Comparison of ENCODE assay signal across 8 cellular contexts in genomic region chr15:59501531-59502113, GRCh38.
DNase-seq lines count a peak whose midpoint lies in the region; ATAC-seq, FAIRE-seq and TF ChIP-seq lines count a peak whose summit lies in the region.

No MANE protein-coding gene starts in this region.

- no peak for ATAC-seq in GM21360 (IDR thresholded peaks at IDR 0.05; ENCODE audit: unreplicated experiment)

- H3K36me3 ChIP-seq in breast epithelium: no peaks in the 10 kb centered on the region
- H3K36me3 ChIP-seq in MM.1S (replicated peaks; ENCODE audit: insufficient read depth, low read length): no peaks in the 10 kb centered on the region
- no peaks in the 10 kb centered on the region for H3K36me3 ChIP-seq in uterus

- POLR2A ChIA-PET in MCF 10A (lab: Yijun Ruan, JAX): interaction anchor here (0.9 to 1.7 kb wide), 3 partner anchors 13 to 27 kb away, joined by 4 to 5 read pairs (median 4); no protein-coding TSS in a partner anchor

- H3K27me3 Mint-ChIP-seq in MCF 10A (ENCODE audit: insufficient read depth, unreplicated experiment): no peaks in the 10 kb centered on the region

- no peak overlapping the region for H3K9ac ChIP-seq in MM.1S (ENCODE audit: low read length)

- no peaks in the 10 kb centered on the region for H4K20me1 ChIP-seq in MM.1S (ENCODE audit: insufficient read depth, low read length)

- no peaks in the 10 kb centered on the region for H3F3A ChIP-seq in MM.1S (ENCODE audit: insufficient read depth, low read length)

- H3K4me3 Mint-ChIP-seq in MCF 10A (ENCODE audit: unreplicated experiment): no peak overlapping the region

- H3K27ac ChIP-seq in breast epithelium (no peak overlapping the region), MM.1S (ENCODE audit: low read length) (no peak overlapping the region), uterus (no peak overlapping the region)

- H3K4me1 Mint-ChIP-seq in MCF 10A (ENCODE audit: insufficient read depth, unreplicated experiment): no peaks in the 10 kb centered on the region

- H3K79me2 ChIP-seq in MM.1S (ENCODE audit: low read length): no peaks in the 10 kb centered on the region

- CTCF ChIA-PET in MCF 10A (lab: Yijun Ruan, JAX): interaction anchor here (0.6 to 3.1 kb wide), 29 partner anchors 9 to 522 kb away, joined by 3 to 22 read pairs (median 4); no protein-coding TSS in a partner anchor

- no peak overlapping the region for H3K4me2 ChIP-seq in MM.1S (ENCODE audit: low read depth, low read length)

- H3K4me3 ChIP-seq in breast epithelium (no peak overlapping the region), MM.1S (ENCODE audit: low read length) (no peak overlapping the region), WI38 (ENCODE audit: low read depth, low read length) (no peak overlapping the region), uterus (no peak overlapping the region)

- H3K9me3 Mint-ChIP-seq in MCF 10A (ENCODE audit: unreplicated experiment): no peaks in the 10 kb centered on the region

- peak; percentile 75 for DNase-seq in MCF 10A (ENCODE audit: unreplicated experiment)
- DNase-seq in breast epithelium (ENCODE audit: low spot score in 2 of 2): no peak
- peak; percentile 58 for DNase-seq in MM.1S
- DNase-seq in iPS-NIHi7 (ENCODE audit: extremely low spot score): peak; percentile 73
- DNase-seq in urothelium cell line (ENCODE audit: low spot score): peak; percentile 68
- no peak for DNase-seq in uterus

- H3K9me2 ChIP-seq in MM.1S (replicated peaks; ENCODE audit: insufficient read depth, low read length): no peaks in the 10 kb centered on the region

- H3K36me3 Mint-ChIP-seq in MCF 10A (ENCODE audit: insufficient read depth, unreplicated experiment): peaks cover 6% of the 10 kb centered on the region

- BruUV-seq in MCF 10A (replicated peaks; lab: Mats Ljungman, UMichigan): no TSS peak

- intact Hi-C loops in MCF 10A (cut with micrococcal nuclease) (loop anchor here (2.0 kb wide), 1 partner anchor 521 kb away; no protein-coding TSS in a partner anchor), breast epithelium (cut with DNase I; ENCODE audit: low total_unique reads) (no loop called here), uterus (cut with DNase I; ENCODE audit: low total_unique reads) (no loop called here)

- no peak overlapping the region for H2AFZ ChIP-seq in MM.1S (ENCODE audit: low read length)

- TF ChIP-seq CTCF in MCF 10A (IDR thresholded peaks at IDR 0.05; ENCODE audit: unreplicated experiment) (peak; percentile 74), breast epithelium (IDR thresholded peaks at IDR 0.05) (peak in 1 of 3 donors; percentile 26), MM.1S (IDR thresholded peaks at IDR 0.05; ENCODE audit: low read length) (peak; percentile 85), WI38 (IDR thresholded peaks at IDR 0.05; ENCODE audit: low read depth, low read length) (peak; percentile 44), uterus (IDR thresholded peaks at IDR 0.05) (peak in 2 of 4 experiments; percentile 5 to 14)

- no peak overlapping the region for H3K27ac Mint-ChIP-seq in MCF 10A (ENCODE audit: low read depth, unreplicated experiment)

- no peaks in the 10 kb centered on the region for H3K27me3 ChIP-seq in breast epithelium
- no peaks in the 10 kb centered on the region for H3K27me3 ChIP-seq in MM.1S (replicated peaks; ENCODE audit: insufficient read depth, low read length)
- no peaks in the 10 kb centered on the region for H3K27me3 ChIP-seq in uterus

- TF ChIP-seq POLR2A in breast epithelium (IDR thresholded peaks at IDR 0.05): no peak
- TF ChIP-seq POLR2A in uterus (IDR thresholded peaks at IDR 0.05): no peak

- H3K4me1 ChIP-seq in breast epithelium (no peaks in the 10 kb centered on the region), MM.1S (ENCODE audit: low read length) (no peaks in the 10 kb centered on the region), uterus (no peaks in the 10 kb centered on the region)

- H3K9me3 ChIP-seq in breast epithelium: no peaks in the 10 kb centered on the region
- H3K9me3 ChIP-seq in MM.1S (replicated peaks; ENCODE audit: insufficient read depth, low read length): no peaks in the 10 kb centered on the region
- H3K9me3 ChIP-seq in uterus: no peaks in the 10 kb centered on the region

- FAIRE-seq in urothelium cell line (lab: Jason Lieb, UNC): peak; percentile 52

Comparison
In these comparisons a context has a peak if more than half of its experiments do, and no peak if none do; other contexts are left out.
1. DNase-seq: peak in MCF 10A (single experiment), MM.1S (single experiment), iPS-NIHi7 (single experiment) and urothelium cell line (single experiment); none in breast epithelium (0 of 2) and uterus (0 of 2).